In the genomic region with DNA sequence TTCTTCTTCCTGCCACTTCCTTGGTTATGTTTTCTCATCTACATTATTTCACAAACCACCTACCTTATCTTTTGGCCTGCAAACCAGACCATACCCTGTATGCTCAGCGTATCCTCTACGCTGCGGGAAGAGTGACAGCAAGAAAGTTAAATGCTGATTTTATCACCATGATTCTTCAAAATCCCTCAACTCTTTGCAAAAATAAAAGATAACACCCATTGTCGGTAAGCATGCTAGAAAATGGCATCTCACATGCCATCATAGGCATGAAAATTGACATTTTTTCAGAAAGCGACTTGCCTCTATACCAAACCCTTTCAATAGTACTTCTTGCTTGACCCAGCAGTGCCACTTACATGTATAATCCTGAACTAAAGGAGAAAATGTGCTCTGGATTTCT, we compare ENCODE assay signal across 1 cellular context.
A peak's percentile ranks its signal among the peaks of the same experiment; 100 is the strongest.
TF ChIP-seq lines count a peak whose summit lies in the region.

No MANE protein-coding gene starts in this region.

TF ChIP-seq in K562, 482 proteins besides CTCF, POLR2A, EP300 and RAD21 (continued from another document and continues in another):
- TF ChIP-seq, protein P1, sequence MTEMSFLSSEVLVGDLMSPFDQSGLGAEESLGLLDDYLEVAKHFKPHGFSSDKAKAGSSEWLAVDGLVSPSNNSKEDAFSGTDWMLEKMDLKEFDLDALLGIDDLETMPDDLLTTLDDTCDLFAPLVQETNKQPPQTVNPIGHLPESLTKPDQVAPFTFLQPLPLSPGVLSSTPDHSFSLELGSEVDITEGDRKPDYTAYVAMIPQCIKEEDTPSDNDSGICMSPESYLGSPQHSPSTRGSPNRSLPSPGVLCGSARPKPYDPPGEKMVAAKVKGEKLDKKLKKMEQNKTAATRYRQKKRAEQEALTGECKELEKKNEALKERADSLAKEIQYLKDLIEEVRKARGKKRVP (CRISPR knock-in tag; IDR thresholded peaks at IDR 0.05): 0 out of 2 replicates have a peak, but pooled peaks have one; percentile 38
- TF ChIP-seq RBM17 (IDR thresholded peaks at IDR 0.05; ENCODE audit: borderline replicate concordance, low read depth, low read length) (no peak), HDGF (IDR thresholded peaks at IDR 0.05) (no peak), PHF20 (IDR thresholded peaks at IDR 0.05; ENCODE audit: partially characterized antibody) (no peak), PTRF (tag; IDR thresholded peaks at IDR 0.05) (no peak), FOXJ2 (tag; IDR thresholded peaks at IDR 0.05) (peak; percentile 79; the same call in 1 of the 2 replicates), MAFK (IDR thresholded peaks at IDR 0.05; ENCODE audit: low read length) (peak; percentile 22; the same call in 1 of the 2 replicates), TAF1 (IDR thresholded peaks at IDR 0.05; ENCODE audit: control insufficient read depth, extremely low read depth, insufficient read depth, low read length, severe bottlenecking) (no peak), ZNF76 (CRISPR knock-in tag; IDR thresholded peaks at IDR 0.05; ENCODE audit: borderline replicate concordance) (no peak), RHOXF2B (CRISPR knock-in tag; conservative IDR thresholded peaks at IDR 0.05) (no peak), ZNF3 (CRISPR knock-in tag; IDR thresholded peaks at IDR 0.05) (no peak), HDAC6 (IDR thresholded peaks at IDR 0.05; ENCODE audit: low read depth, low read length) (no peak), ZKSCAN8 (CRISPR knock-in tag; IDR thresholded peaks at IDR 0.05) (peak; percentile 48; the same call in 1 of the 2 replicates), E2F5 (CRISPR knock-in tag; IDR thresholded peaks at IDR 0.05) (no peak), SMARCC2 (IDR thresholded peaks at IDR 0.05; ENCODE audit: low read depth) (peak; percentile 78), TBL1XR1 (IDR thresholded peaks at IDR 0.05; ENCODE audit: low read length in 2 of 2) (0 out of 4 replicates have a peak, but pooled peaks of 1 of the 2 experiments have one; percentile 23), DIDO1 (tag; IDR thresholded peaks at IDR 0.05; ENCODE audit: low read depth) (no peak), ZNF41 (CRISPR knock-in tag; conservative IDR thresholded peaks at IDR 0.05) (0 out of 2 replicates have a peak, but pooled peaks have one; percentile 67), ILK (tag; IDR thresholded peaks at IDR 0.05; ENCODE audit: borderline replicate concordance, low read depth) (0 out of 2 replicates have a peak, but pooled peaks have one; percentile 23), ATF3 (IDR thresholded peaks at IDR 0.05) (no peak), ATF3 (CRISPR knock-in tag; conservative IDR thresholded peaks at IDR 0.05) (no peak), RNF2 (IDR thresholded peaks at IDR 0.05) (peak; percentile 88; the same call in 1 of the 2 replicates), RBM14 (IDR thresholded peaks at IDR 0.05; ENCODE audit: borderline replicate concordance, insufficient read depth, low read depth, low read length) (no peak), ZNF24 (IDR thresholded peaks at IDR 0.05) (0 out of 2 replicates have a peak, but pooled peaks have one; percentile 22), DEAF1 (CRISPR knock-in tag; IDR thresholded peaks at IDR 0.05) (no peak), POLR3G (IDR thresholded peaks at IDR 0.05; ENCODE audit: extremely low read depth, insufficient read length, insufficient replicate concordance) (no peak), NBN (IDR thresholded peaks at IDR 0.05; ENCODE audit: low read depth) (peak; percentile 81), CREB1 (IDR thresholded peaks at IDR 0.05) (peak; percentile 29; the same call in 1 of the 2 replicates), CREB1 (CRISPR knock-in tag; IDR thresholded peaks at IDR 0.05) (no peak), EHMT2 (IDR thresholded peaks at IDR 0.05) (0 out of 2 replicates have a peak, but pooled peaks have one; percentile 46), ETV6 (IDR thresholded peaks at IDR 0.05; ENCODE audit: borderline replicate concordance in 1 of 2, low read depth in 2 of 2, low read length in 1 of 2) (peak in 1 of 2 experiments; percentile 75; a peak in 1 of 4 replicates), ETV6 (CRISPR knock-in tag; IDR thresholded peaks at IDR 0.05; ENCODE audit: borderline replicate concordance) (no peak), SREBF1 (IDR thresholded peaks at IDR 0.05; ENCODE audit: borderline replicate concordance, low read depth, low read length) (no peak), HIVEP1 (CRISPR knock-in tag; IDR thresholded peaks at IDR 0.05) (0 out of 2 replicates have a peak, but pooled peaks have one; percentile 55), SRSF9 (IDR thresholded peaks at IDR 0.05; ENCODE audit: borderline replicate concordance, low read depth, low read length) (no peak), MYNN (IDR thresholded peaks at IDR 0.05) (0 out of 2 replicates have a peak, but pooled peaks have one; percentile 35), MYNN (CRISPR knock-in tag; IDR thresholded peaks at IDR 0.05) (no peak), ZNF586 (CRISPR knock-in tag; conservative IDR thresholded peaks at IDR 0.05) (no peak), KLF6 (CRISPR knock-in tag; IDR thresholded peaks at IDR 0.05; ENCODE audit: borderline replicate concordance) (peak; percentile 76; the same call in 1 of the 2 replicates), ASH1L (IDR thresholded peaks at IDR 0.05; ENCODE audit: borderline replicate concordance, low read depth, partially characterized antibody) (no peak), CBFA2T3 (IDR thresholded peaks at IDR 0.05) (peak; percentile 87), MAFG (tag; conservative IDR thresholded peaks at IDR 0.05) (peak; percentile 76), ZBTB1 (CRISPR knock-in tag; IDR thresholded peaks at IDR 0.05; ENCODE audit: borderline replicate concordance, low read depth) (no peak), ZMIZ1 (IDR thresholded peaks at IDR 0.05; ENCODE audit: low read depth in 2 of 2, low read length in 2 of 2) (peak in 1 of 2 experiments; percentile 48; a peak in 1 of 4 replicates), KDM1A (IDR thresholded peaks at IDR 0.05) (peak; percentile 36 to 71; a peak in 3 of 4 replicates), SREBF2 (CRISPR knock-in tag; IDR thresholded peaks at IDR 0.05) (no peak), ZNF239 (CRISPR knock-in tag; IDR thresholded peaks at IDR 0.05) (peak; percentile 61; the same call in 1 of the 2 replicates)
- TF ChIP-seq, protein P2, sequence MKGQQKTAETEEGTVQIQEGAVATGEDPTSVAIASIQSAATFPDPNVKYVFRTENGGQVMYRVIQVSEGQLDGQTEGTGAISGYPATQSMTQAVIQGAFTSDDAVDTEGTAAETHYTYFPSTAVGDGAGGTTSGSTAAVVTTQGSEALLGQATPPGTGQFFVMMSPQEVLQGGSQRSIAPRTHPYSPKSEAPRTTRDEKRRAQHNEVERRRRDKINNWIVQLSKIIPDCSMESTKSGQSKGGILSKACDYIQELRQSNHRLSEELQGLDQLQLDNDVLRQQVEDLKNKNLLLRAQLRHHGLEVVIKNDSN (CRISPR knock-in tag; IDR thresholded peaks at IDR 0.05): no peak
- TF ChIP-seq, protein P3, sequence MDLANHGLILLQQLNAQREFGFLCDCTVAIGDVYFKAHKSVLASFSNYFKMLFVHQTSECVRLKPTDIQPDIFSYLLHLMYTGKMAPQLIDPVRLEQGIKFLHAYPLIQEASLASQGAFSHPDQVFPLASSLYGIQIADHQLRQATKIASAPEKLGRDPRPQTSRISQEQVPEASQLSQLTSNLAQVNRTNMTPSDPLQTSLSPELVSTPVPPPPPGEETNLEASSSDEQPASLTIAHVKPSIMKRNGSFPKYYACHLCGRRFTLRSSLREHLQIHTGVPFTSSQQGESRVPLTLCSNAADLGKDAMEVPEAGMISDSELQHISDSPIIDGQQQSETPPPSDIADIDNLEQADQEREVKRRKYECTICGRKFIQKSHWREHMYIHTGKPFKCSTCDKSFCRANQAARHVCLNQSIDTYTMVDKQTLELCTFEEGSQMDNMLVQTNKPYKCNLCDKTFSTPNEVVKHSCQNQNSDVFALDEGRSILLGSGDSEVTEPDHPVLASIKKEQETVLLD (IDR thresholded peaks at IDR 0.05): peak; percentile 61; the same call in 1 of the 2 replicates
- TF ChIP-seq, protein P4, sequence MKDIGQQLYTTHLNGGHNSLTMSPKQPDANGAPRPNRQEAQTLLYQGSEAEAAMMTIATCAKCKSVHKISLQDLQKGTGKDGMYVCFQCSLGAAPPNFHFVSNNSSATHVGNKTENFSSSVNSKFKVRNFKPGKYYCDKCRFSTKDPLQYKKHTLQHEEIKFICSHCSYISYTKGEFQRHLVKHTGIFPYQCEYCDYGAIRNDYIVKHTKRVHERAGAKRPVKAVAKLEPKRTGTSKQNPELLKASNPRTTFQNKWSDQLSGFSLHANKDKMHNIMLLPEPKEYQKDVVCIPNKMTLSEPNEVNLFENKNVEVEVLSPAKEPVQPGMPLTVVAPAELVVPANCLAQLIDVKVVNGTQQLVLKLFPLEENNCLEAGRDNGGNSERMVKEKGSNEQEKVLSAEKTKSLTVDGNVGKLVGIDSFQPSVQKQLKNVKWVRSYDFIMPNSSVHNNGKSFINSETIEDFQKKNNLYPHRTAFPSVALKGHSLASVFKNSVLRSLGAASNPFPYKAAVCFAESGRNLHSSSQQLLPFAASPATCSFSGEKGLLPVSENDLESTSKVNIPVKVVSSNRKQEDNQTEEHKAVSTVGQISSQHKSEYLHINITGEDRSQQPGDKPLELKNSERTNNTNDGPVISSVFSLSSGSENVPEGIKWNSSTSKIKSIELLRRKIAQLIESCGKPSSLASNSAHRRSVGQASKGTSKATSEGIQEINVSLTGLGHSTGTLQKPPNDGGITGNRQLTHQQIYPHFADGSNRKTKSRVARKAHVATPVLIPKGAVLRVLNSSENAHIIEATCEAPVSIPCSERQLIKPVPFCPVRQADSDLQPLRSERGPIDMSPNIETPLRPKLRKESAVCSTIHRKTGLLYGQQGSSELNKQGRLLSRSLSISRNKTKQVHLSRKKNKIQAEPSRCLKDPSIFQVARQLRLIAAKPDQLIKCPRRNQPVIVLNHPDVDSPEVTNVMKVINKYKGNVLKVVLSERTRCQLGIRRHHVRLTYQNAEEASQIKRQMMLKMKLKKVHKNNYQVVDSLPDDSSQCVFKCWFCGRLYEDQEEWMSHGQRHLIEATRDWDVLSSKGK (CRISPR knock-in tag; IDR thresholded peaks at IDR 0.05): no peak
- TF ChIP-seq, protein P5, sequence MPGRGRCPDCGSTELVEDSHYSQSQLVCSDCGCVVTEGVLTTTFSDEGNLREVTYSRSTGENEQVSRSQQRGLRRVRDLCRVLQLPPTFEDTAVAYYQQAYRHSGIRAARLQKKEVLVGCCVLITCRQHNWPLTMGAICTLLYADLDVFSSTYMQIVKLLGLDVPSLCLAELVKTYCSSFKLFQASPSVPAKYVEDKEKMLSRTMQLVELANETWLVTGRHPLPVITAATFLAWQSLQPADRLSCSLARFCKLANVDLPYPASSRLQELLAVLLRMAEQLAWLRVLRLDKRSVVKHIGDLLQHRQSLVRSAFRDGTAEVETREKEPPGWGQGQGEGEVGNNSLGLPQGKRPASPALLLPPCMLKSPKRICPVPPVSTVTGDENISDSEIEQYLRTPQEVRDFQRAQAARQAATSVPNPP (IDR thresholded peaks at IDR 0.05; ENCODE audit: borderline replicate concordance, insufficient read depth, insufficient read length): no peak
